14 cellular contexts compared by ENCODE assay signal in genomic region chr14:102394717-102395378, GRCh38. TPM values are rescaled to one million over a fixed set of nuclear protein-coding genes. Genes with fewer than 3 reads are reported as not detected.
DNase-seq lines count a peak whose midpoint lies in the region; ATAC-seq lines count a peak whose summit lies in the region.
"Had no signal": no experiment of that assay in that cellular context is flagged by ENCODE, and none has a peak within 500 bp of the region (broad histone marks: within the 10 kb centered on the region; RNA-seq: fewer than 3 reads in every experiment).

No MANE protein-coding gene starts in this region.

- intact Hi-C loops in activated CD4-positive, alpha-beta T cell treated with anti-CD3 and anti-CD28 coated beads for 36 hours (cut with DNase I, micrococcal nuclease) = no loop called here

- peak overlapping the region; percentile 64 for H3K27ac Mint-ChIP-seq in activated CD4-positive, alpha-beta T cell treated with anti-CD3 and anti-CD28 coated beads for 36 hours

- no peak for DNase-seq in activated CD4-positive, alpha-beta T cell treated with anti-CD3 and anti-CD28 coated beads for 36 hours
- DNase-seq in activated CD4-positive, alpha-beta T cell treated with anti-CD3 and anti-CD28 coated beads, Interleukin-2, amount 50 U/mL, for 48 hours = no peak
- DNase-seq in NOMO-1 treated with dmso at 0.1 percent for 144 hours (lab: John Stamatoyannopoulos, UW; ENCODE audit: unreplicated experiment) (peak; percentile 48), retina (peak; percentile 28), NCI-H524 treated with DMSO at 0.1 percent for 48 hours (lab: John Stamatoyannopoulos, UW) (no peak), NCI-H345 (lab: John Stamatoyannopoulos, UW) (no peak)
- peak; percentile 25 for DNase-seq in central memory CD4-positive, alpha-beta T cell
- DNase-seq: amniotic stem cell; effector CD8-positive, alpha-beta T cell; NCI-H2107; PC-3; stimulated activated CD4-positive, alpha-beta T cell treated with anti-CD3 and anti-CD28 coated beads, Interleukin-12 subunit alpha, Interleukin-12 subunit beta, amount 100 ng/mL, for 4 hours; trophoblast cell had no signal

- peak overlapping the region; percentile 22 for H3K4me3 Mint-ChIP-seq in activated CD4-positive, alpha-beta T cell treated with anti-CD3 and anti-CD28 coated beads for 36 hours

- CTCF ChIA-PET in activated CD4-positive, alpha-beta T cell treated with anti-CD3 and anti-CD28 coated beads for 36 hours (lab: Charles Lee) = interaction anchor here (0.7 to 1.3 kb wide), 3 partner anchors 9 to 40 kb away, joined by 3 read pairs; no protein-coding TSS in a partner anchor

- peaks cover 7% of the 10 kb centered on the region for H3K9me3 Mint-ChIP-seq in activated CD4-positive, alpha-beta T cell treated with anti-CD3 and anti-CD28 coated beads for 36 hours (ENCODE audit: low read depth)

- POLR2A ChIA-PET in activated CD4-positive, alpha-beta T cell treated with anti-CD3 and anti-CD28 coated beads for 36 hours (lab: Charles Lee) = no interaction called here

- peaks cover 37% of the 10 kb centered on the region for H3K36me3 Mint-ChIP-seq in activated CD4-positive, alpha-beta T cell treated with anti-CD3 and anti-CD28 coated beads for 36 hours (ENCODE audit: low read depth)

- peak; percentile 60 for ATAC-seq in activated CD4-positive, alpha-beta T cell treated with anti-CD3 and anti-CD28 coated beads for 36 hours
- no peak for ATAC-seq in HG03469 (IDR thresholded peaks at IDR 0.05; ENCODE audit: unreplicated experiment)
- ATAC-seq: PC-3 had no signal

- H3K27me3 Mint-ChIP-seq in activated CD4-positive, alpha-beta T cell treated with anti-CD3 and anti-CD28 coated beads for 36 hours = no peaks in the 10 kb centered on the region

- H3K4me1 Mint-ChIP-seq in activated CD4-positive, alpha-beta T cell treated with anti-CD3 and anti-CD28 coated beads for 36 hours = peaks cover 25% of the 10 kb centered on the region

RNA-seq across cellular contexts. Expression of gene TECPR2, which starts 32.1 kb away (rescaled TPM):
- total RNA-seq in activated CD4-positive, alpha-beta T cell treated with anti-CD3 and anti-CD28 coated beads for 36 hours = 1 to 10 TPM; 5.6 to 6.9 TPM

RNA-seq across cellular contexts. Expression of gene CINP, which starts 32.2 kb away (rescaled TPM):
- total RNA-seq in activated CD4-positive, alpha-beta T cell treated with anti-CD3 and anti-CD28 coated beads for 36 hours = 10 to 100 TPM; 47.0 to 51.4 TPM

Comparison
In these comparisons a context has a peak if more than half of its experiments do, and no peak if none do; other contexts are left out.
1. DNase-seq: peak in NOMO-1 treated with dmso at 0.1 percent for 144 hours (single experiment), central memory CD4-positive, alpha-beta T cell (single experiment) and retina (single experiment); none in activated CD4-positive, alpha-beta T cell treated with anti-CD3 and anti-CD28 coated beads for 36 hours (single experiment), activated CD4-positive, alpha-beta T cell treated with anti-CD3 and anti-CD28 coated beads, Interleukin-2, amount 50 U/mL, for 48 hours (0 of 2), NCI-H524 treated with DMSO at 0.1 percent for 48 hours (single experiment) and NCI-H345 (single experiment).